In the genomic region with DNA sequence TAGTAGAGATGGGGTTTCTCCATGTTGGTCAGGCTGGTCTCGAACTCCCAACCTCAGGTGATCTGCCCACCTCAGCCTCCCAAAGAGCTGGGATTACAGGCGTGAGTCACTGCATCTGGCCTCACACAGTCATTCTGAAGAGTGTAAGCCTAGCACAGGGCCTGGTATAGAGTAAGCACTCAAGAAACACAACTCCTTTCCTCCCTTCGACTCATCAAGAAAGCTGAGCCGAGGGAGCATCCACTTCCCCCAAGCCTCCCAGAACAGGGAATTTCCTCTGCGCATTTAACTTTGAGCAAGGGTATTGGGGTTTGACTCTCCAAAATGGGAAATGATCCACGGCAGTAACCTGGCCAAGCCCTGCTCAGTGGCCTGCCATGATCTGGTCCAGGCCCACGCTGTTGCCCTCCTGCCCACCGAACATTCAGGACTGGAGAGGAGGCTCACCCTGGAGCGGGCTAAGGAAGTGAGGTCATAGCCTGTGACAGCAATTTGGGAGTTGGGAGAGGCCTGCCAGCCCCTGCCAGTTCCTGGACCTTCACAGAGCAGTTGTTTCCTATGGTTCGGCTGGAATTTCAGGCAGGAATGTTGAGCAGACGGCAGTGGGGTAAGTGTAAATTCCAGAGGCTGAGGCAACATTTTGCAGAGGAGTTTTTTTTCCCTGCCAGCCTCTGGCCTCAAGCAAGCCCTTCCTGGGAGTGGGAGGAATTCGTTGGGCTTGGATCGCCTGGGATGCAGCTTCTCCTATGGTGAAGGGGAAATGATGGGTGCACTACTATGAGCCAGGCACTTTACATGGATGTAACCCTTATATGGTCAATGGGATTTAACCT, we compare ENCODE assay signal across 1 cellular context.
TF ChIP-seq lines count a peak whose summit lies in the region.

No MANE protein-coding gene starts in this region.

TF ChIP-seq in HepG2, 621 proteins besides CTCF, POLR2A, EP300 and RAD21 (continued from another document and continues in another):
- TF ChIP-seq AKNA (CRISPR knock-in tag; IDR thresholded peaks at IDR 0.05; ENCODE audit: borderline replicate concordance), result no peak
- TF ChIP-seq FOXJ3 (CRISPR knock-in tag; IDR thresholded peaks at IDR 0.05; ENCODE audit: borderline replicate concordance), result no peak
- no peak for TF ChIP-seq TCF7 (IDR thresholded peaks at IDR 0.05; ENCODE audit: low read depth)
- no peak for TF ChIP-seq XBP1 (CRISPR knock-in tag; IDR thresholded peaks at IDR 0.05)
- TF ChIP-seq, protein P1, sequence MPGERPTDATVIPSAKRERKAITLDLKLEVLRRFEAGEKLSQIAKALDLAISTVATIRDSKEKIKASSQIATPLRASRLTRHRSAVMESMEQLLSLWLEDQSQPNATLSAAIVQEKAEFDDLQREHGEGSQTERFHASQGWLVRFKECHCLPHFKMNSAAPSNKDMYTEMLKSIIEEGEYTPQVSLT (CRISPR knock-in tag; IDR thresholded peaks at IDR 0.05; ENCODE audit: borderline replicate concordance, low read depth), result no peak
- peak; percentile 63; the same call in 1 of the 2 replicates for TF ChIP-seq BCL6 (CRISPR knock-in tag; IDR thresholded peaks at IDR 0.05)
- no peak for TF ChIP-seq RFX5 (IDR thresholded peaks at IDR 0.05; ENCODE audit: low read depth, low read length)
- TF ChIP-seq DNMT1 (CRISPR knock-in tag; IDR thresholded peaks at IDR 0.05), result no peak
- TF ChIP-seq SNAPC2 (CRISPR knock-in tag; IDR thresholded peaks at IDR 0.05), result no peak
- no peak for TF ChIP-seq TAF1 (CRISPR knock-in tag; IDR thresholded peaks at IDR 0.05)
- no peak for TF ChIP-seq MAZ (IDR thresholded peaks at IDR 0.05; ENCODE audit: borderline replicate concordance, low read depth, low read length)
- no peak for TF ChIP-seq MAZ (CRISPR knock-in tag; IDR thresholded peaks at IDR 0.05; ENCODE audit: low read depth)
- no peak for TF ChIP-seq NPAS2 (CRISPR knock-in tag; IDR thresholded peaks at IDR 0.05; ENCODE audit: borderline replicate concordance)
- TF ChIP-seq ZNF251 (CRISPR knock-in tag; IDR thresholded peaks at IDR 0.05), result no peak
- no peak for TF ChIP-seq ZBTB38 (CRISPR knock-in tag; IDR thresholded peaks at IDR 0.05)
- TF ChIP-seq, protein P2, sequence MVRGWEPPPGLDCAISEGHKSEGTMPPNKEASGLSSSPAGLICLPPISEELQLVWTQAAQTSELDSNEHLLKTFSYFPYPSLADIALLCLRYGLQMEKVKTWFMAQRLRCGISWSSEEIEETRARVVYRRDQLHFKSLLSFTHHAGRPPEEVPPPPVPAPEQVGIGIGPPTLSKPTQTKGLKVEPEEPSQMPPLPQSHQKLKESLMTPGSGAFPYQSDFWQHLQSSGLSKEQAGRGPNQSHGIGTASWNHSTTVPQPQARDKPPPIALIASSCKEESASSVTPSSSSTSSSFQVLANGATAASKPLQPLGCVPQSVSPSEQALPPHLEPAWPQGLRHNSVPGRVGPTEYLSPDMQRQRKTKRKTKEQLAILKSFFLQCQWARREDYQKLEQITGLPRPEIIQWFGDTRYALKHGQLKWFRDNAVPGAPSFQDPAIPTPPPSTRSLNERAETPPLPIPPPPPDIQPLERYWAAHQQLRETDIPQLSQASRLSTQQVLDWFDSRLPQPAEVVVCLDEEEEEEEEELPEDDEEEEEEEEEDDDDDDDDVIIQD (CRISPR knock-in tag; IDR thresholded peaks at IDR 0.05; ENCODE audit: low read depth), result 0 out of 2 replicates have a peak, but pooled peaks have one; percentile 19
- no peak for TF ChIP-seq NFYB (CRISPR knock-in tag; IDR thresholded peaks at IDR 0.05)
- no peak for TF ChIP-seq NFE2L1 (CRISPR knock-in tag; IDR thresholded peaks at IDR 0.05; ENCODE audit: borderline replicate concordance)
- TF ChIP-seq ZNF713 (CRISPR knock-in tag; IDR thresholded peaks at IDR 0.05), result no peak
- no peak for TF ChIP-seq FIP1L1 (IDR thresholded peaks at IDR 0.05; ENCODE audit: borderline replicate concordance, insufficient read depth, low read depth, low read length)
- TF ChIP-seq SETDB1 (CRISPR knock-in tag; IDR thresholded peaks at IDR 0.05; ENCODE audit: borderline replicate concordance), result no peak
- TF ChIP-seq ZNF615 (CRISPR knock-in tag; IDR thresholded peaks at IDR 0.05; ENCODE audit: borderline replicate concordance), result no peak
- no peak for TF ChIP-seq ZNF281 (CRISPR knock-in tag; IDR thresholded peaks at IDR 0.05; ENCODE audit: borderline replicate concordance)
- TF ChIP-seq ZNF512 (CRISPR knock-in tag; IDR thresholded peaks at IDR 0.05), result no peak
- TF ChIP-seq HMGXB3 (CRISPR knock-in tag; IDR thresholded peaks at IDR 0.05; ENCODE audit: borderline replicate concordance), result no peak
- no peak for TF ChIP-seq ZBED4 (CRISPR knock-in tag; IDR thresholded peaks at IDR 0.05; ENCODE audit: borderline replicate concordance)
- TF ChIP-seq ZNF577 (CRISPR knock-in tag; IDR thresholded peaks at IDR 0.05; ENCODE audit: borderline replicate concordance, low read depth), result no peak
- no peak for TF ChIP-seq NKX3-1 (CRISPR knock-in tag; IDR thresholded peaks at IDR 0.05)
- TF ChIP-seq TEAD2 (CRISPR knock-in tag; IDR thresholded peaks at IDR 0.05), result no peak
- TF ChIP-seq SMAD9 (CRISPR knock-in tag; IDR thresholded peaks at IDR 0.05), result no peak
- TF ChIP-seq, protein P3, sequence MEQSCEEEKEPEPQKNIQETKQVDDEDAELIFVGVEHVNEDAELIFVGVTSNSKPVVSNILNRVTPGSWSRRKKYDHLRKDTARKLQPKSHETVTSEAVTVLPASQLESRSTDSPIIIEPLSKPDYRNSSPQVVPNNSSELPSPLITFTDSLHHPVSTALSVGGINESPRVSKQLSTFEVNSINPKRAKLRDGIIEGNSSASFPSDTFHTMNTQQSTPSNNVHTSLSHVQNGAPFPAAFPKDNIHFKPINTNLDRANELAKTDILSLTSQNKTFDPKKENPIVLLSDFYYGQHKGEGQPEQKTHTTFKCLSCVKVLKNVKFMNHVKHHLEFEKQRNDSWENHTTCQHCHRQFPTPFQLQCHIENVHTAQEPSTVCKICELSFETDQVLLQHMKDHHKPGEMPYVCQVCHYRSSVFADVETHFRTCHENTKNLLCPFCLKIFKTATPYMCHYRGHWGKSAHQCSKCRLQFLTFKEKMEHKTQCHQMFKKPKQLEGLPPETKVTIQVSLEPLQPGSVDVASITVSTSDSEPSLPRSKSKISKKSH (CRISPR knock-in tag; IDR thresholded peaks at IDR 0.05; ENCODE audit: borderline replicate concordance), result no peak
- TF ChIP-seq CEBPB (IDR thresholded peaks at IDR 0.05; ENCODE audit: borderline replicate concordance, low read depth, low read length), result peak; percentile 73; the same call in 1 of the 2 replicates
